In genomic region chr14:68561531-68562007, GRCh38 we compare ENCODE assay signal across 1 cellular context.
TF ChIP-seq lines count a peak whose summit lies in the region.

No MANE protein-coding gene starts in this region.

TF ChIP-seq in liver, 16 proteins besides CTCF, POLR2A, EP300 and RAD21 (continued from another document):
- TF ChIP-seq REST (IDR thresholded peaks at IDR 0.05) (no peak), RXRA (IDR thresholded peaks at IDR 0.05) (peak; percentile 14 to 57), TAF1 (conservative IDR thresholded peaks at IDR 0.05) (no peak)
